ENCODE assay signal across 3 cellular contexts in the genomic region with DNA sequence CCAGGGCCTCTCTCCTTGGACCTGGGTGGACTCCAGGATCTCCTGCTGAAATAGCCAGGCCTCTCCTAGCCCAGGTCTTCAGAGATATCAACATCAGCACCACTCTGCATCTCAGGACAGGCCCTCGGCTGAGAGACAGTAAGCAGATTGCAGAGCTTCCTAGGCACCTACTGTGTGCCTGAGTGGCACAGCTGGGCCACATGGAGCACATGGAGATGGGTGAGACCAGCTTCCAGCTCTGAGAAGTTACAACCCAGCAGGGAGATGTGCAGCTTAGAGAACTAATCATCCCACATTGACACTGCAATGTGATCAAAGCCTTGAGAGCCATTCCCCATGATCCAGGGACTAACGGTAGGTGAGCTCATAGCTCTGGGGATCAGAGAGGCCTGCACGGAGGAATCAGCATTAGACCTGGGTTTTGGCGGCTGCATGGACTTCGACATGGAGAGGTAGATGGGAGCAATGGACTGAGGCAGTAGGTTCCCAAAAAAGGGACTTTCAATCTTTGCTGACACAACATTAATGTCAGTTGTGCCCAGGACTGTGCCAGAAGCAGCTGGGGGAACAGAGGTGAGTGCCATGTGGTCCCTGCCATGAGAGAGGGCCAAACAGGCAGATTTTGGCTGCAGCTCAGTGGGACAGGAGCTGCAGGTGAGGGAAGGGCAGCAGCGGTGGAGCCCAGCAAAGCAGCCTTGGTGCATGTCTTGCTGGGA.
TF ChIP-seq lines count a peak whose summit lies in the region.

No MANE protein-coding gene starts in this region.

TF ChIP-seq in A549, 52 proteins besides CTCF, POLR2A, EP300 and RAD21:
- TF ChIP-seq POLR2AphosphoS2 (conservative IDR thresholded peaks at IDR 0.05; ENCODE audit: low read length) (no peak), MAFK (IDR thresholded peaks at IDR 0.05; ENCODE audit: partially characterized antibody) (peak; percentile 79)

TF ChIP-seq in HCT116, 20 proteins besides CTCF, POLR2A, EP300 and RAD21:
- no peak for TF ChIP-seq EGR1 (IDR thresholded peaks at IDR 0.05; ENCODE audit: low read depth)
- TF ChIP-seq POLR2AphosphoS5 (IDR thresholded peaks at IDR 0.05; ENCODE audit: low read depth, low read length): no peak
- no peak for TF ChIP-seq CEBPB (IDR thresholded peaks at IDR 0.05; ENCODE audit: low read depth)
- TF ChIP-seq, protein P1, sequence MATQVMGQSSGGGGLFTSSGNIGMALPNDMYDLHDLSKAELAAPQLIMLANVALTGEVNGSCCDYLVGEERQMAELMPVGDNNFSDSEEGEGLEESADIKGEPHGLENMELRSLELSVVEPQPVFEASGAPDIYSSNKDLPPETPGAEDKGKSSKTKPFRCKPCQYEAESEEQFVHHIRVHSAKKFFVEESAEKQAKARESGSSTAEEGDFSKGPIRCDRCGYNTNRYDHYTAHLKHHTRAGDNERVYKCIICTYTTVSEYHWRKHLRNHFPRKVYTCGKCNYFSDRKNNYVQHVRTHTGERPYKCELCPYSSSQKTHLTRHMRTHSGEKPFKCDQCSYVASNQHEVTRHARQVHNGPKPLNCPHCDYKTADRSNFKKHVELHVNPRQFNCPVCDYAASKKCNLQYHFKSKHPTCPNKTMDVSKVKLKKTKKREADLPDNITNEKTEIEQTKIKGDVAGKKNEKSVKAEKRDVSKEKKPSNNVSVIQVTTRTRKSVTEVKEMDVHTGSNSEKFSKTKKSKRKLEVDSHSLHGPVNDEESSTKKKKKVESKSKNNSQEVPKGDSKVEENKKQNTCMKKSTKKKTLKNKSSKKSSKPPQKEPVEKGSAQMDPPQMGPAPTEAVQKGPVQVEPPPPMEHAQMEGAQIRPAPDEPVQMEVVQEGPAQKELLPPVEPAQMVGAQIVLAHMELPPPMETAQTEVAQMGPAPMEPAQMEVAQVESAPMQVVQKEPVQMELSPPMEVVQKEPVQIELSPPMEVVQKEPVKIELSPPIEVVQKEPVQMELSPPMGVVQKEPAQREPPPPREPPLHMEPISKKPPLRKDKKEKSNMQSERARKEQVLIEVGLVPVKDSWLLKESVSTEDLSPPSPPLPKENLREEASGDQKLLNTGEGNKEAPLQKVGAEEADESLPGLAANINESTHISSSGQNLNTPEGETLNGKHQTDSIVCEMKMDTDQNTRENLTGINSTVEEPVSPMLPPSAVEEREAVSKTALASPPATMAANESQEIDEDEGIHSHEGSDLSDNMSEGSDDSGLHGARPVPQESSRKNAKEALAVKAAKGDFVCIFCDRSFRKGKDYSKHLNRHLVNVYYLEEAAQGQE (IDR thresholded peaks at IDR 0.05; ENCODE audit: low read depth): no peak
- TF ChIP-seq SP1 (IDR thresholded peaks at IDR 0.05; ENCODE audit: low read depth): no peak
- TF ChIP-seq, protein P2, sequence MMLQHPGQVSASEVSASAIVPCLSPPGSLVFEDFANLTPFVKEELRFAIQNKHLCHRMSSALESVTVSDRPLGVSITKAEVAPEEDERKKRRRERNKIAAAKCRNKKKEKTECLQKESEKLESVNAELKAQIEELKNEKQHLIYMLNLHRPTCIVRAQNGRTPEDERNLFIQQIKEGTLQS (IDR thresholded peaks at IDR 0.05): no peak
- no peak for TF ChIP-seq ELF1 (IDR thresholded peaks at IDR 0.05; ENCODE audit: borderline replicate concordance, low read depth)
- no peak for TF ChIP-seq SRF (IDR thresholded peaks at IDR 0.05; ENCODE audit: low read depth)
- TF ChIP-seq ZNF274 (IDR thresholded peaks at IDR 0.05; ENCODE audit: low read depth, low read length): no peak
- TF ChIP-seq YY1 (IDR thresholded peaks at IDR 0.05; ENCODE audit: extremely low read depth, insufficient replicate concordance, low read depth, low read length): no peak
- TF ChIP-seq EZH2 (IDR thresholded peaks at IDR 0.05): no peak
- no peak for TF ChIP-seq FOSL1 (IDR thresholded peaks at IDR 0.05; ENCODE audit: low read depth)
- TF ChIP-seq, protein P3, sequence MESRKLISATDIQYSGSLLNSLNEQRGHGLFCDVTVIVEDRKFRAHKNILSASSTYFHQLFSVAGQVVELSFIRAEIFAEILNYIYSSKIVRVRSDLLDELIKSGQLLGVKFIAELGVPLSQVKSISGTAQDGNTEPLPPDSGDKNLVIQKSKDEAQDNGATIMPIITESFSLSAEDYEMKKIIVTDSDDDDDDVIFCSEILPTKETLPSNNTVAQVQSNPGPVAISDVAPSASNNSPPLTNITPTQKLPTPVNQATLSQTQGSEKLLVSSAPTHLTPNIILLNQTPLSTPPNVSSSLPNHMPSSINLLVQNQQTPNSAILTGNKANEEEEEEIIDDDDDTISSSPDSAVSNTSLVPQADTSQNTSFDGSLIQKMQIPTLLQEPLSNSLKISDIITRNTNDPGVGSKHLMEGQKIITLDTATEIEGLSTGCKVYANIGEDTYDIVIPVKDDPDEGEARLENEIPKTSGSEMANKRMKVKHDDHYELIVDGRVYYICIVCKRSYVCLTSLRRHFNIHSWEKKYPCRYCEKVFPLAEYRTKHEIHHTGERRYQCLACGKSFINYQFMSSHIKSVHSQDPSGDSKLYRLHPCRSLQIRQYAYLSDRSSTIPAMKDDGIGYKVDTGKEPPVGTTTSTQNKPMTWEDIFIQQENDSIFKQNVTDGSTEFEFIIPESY (IDR thresholded peaks at IDR 0.05; ENCODE audit: extremely low read depth, insufficient replicate concordance, low read length): no peak
- TF ChIP-seq TCF7L2 (IDR thresholded peaks at IDR 0.05; ENCODE audit: borderline replicate concordance, extremely low read depth, insufficient read depth, insufficient read length): no peak
- TF ChIP-seq EZH2phosphoT487 (IDR thresholded peaks at IDR 0.05; ENCODE audit: borderline replicate concordance): no peak
- TF ChIP-seq JUND (IDR thresholded peaks at IDR 0.05): no peak
- no peak for TF ChIP-seq ZFX (IDR thresholded peaks at IDR 0.05)
- TF ChIP-seq CBX3 (IDR thresholded peaks at IDR 0.05; ENCODE audit: low read depth): no peak
- TF ChIP-seq SIN3A (IDR thresholded peaks at IDR 0.05; ENCODE audit: low read depth): no peak
- TF ChIP-seq, protein P4, sequence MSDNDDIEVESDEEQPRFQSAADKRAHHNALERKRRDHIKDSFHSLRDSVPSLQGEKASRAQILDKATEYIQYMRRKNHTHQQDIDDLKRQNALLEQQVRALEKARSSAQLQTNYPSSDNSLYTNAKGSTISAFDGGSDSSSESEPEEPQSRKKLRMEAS (IDR thresholded peaks at IDR 0.05): no peak

TF ChIP-seq in K562, 482 proteins besides CTCF, POLR2A, EP300 and RAD21 (continues in another document):
- TF ChIP-seq NCOA1 (IDR thresholded peaks at IDR 0.05; ENCODE audit: low read depth): no peak
- no peak for TF ChIP-seq MECOM (CRISPR knock-in tag; IDR thresholded peaks at IDR 0.05)
- TF ChIP-seq NR4A1 (CRISPR knock-in tag; IDR thresholded peaks at IDR 0.05): no peak
- no peak for TF ChIP-seq NR4A1 (tag; IDR thresholded peaks at IDR 0.05)
- TF ChIP-seq EGR1 (conservative IDR thresholded peaks at IDR 0.05): no peak
- TF ChIP-seq HNRNPH1 (optimal IDR thresholded peaks at IDR 0.05; ENCODE audit: low read depth, low read length): no peak
- TF ChIP-seq, protein P5, sequence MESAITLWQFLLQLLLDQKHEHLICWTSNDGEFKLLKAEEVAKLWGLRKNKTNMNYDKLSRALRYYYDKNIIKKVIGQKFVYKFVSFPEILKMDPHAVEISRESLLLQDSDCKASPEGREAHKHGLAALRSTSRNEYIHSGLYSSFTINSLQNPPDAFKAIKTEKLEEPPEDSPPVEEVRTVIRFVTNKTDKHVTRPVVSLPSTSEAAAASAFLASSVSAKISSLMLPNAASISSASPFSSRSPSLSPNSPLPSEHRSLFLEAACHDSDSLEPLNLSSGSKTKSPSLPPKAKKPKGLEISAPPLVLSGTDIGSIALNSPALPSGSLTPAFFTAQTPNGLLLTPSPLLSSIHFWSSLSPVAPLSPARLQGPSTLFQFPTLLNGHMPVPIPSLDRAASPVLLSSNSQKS (CRISPR knock-in tag; IDR thresholded peaks at IDR 0.05): no peak
- TF ChIP-seq, protein P6, sequence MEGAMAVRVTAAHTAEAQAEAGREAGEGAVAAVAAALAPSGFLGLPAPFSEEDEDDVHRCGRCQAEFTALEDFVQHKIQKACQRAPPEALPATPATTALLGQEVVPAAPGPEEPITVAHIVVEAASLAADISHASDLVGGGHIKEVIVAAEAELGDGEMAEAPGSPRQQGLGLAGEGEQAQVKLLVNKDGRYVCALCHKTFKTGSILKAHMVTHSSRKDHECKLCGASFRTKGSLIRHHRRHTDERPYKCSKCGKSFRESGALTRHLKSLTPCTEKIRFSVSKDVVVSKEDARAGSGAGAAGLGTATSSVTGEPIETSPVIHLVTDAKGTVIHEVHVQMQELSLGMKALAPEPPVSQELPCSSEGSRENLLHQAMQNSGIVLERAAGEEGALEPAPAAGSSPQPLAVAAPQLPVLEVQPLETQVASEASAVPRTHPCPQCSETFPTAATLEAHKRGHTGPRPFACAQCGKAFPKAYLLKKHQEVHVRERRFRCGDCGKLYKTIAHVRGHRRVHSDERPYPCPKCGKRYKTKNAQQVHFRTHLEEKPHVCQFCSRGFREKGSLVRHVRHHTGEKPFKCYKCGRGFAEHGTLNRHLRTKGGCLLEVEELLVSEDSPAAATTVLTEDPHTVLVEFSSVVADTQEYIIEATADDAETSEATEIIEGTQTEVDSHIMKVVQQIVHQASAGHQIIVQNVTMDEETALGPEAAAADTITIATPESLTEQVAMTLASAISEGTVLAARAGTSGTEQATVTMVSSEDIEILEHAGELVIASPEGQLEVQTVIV (CRISPR knock-in tag; IDR thresholded peaks at IDR 0.05; ENCODE audit: borderline replicate concordance): no peak
- peak; percentile 48 for TF ChIP-seq MAFK (IDR thresholded peaks at IDR 0.05; ENCODE audit: low read length)
- TF ChIP-seq XRCC3 (IDR thresholded peaks at IDR 0.05): no peak
- TF ChIP-seq, protein P7, sequence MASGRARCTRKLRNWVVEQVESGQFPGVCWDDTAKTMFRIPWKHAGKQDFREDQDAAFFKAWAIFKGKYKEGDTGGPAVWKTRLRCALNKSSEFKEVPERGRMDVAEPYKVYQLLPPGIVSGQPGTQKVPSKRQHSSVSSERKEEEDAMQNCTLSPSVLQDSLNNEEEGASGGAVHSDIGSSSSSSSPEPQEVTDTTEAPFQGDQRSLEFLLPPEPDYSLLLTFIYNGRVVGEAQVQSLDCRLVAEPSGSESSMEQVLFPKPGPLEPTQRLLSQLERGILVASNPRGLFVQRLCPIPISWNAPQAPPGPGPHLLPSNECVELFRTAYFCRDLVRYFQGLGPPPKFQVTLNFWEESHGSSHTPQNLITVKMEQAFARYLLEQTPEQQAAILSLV (tag; IDR thresholded peaks at IDR 0.05): no peak
- peak; percentile 54 for TF ChIP-seq MAFF (IDR thresholded peaks at IDR 0.05; ENCODE audit: low read length)
- TF ChIP-seq, protein P8, sequence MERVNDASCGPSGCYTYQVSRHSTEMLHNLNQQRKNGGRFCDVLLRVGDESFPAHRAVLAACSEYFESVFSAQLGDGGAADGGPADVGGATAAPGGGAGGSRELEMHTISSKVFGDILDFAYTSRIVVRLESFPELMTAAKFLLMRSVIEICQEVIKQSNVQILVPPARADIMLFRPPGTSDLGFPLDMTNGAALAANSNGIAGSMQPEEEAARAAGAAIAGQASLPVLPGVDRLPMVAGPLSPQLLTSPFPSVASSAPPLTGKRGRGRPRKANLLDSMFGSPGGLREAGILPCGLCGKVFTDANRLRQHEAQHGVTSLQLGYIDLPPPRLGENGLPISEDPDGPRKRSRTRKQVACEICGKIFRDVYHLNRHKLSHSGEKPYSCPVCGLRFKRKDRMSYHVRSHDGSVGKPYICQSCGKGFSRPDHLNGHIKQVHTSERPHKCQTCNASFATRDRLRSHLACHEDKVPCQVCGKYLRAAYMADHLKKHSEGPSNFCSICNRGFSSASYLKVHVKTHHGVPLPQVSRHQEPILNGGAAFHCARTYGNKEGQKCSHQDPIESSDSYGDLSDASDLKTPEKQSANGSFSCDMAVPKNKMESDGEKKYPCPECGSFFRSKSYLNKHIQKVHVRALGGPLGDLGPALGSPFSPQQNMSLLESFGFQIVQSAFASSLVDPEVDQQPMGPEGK (CRISPR knock-in tag; IDR thresholded peaks at IDR 0.05; ENCODE audit: borderline replicate concordance): no peak
- TF ChIP-seq C11orf30 (IDR thresholded peaks at IDR 0.05; ENCODE audit: low read depth): peak; percentile 60
- TF ChIP-seq ZKSCAN1 (IDR thresholded peaks at IDR 0.05; ENCODE audit: low read depth, low read length): peak; percentile 58; the same call in 1 of the 2 replicates
- TF ChIP-seq, protein P4 (CRISPR knock-in tag; IDR thresholded peaks at IDR 0.05): 0 out of 2 replicates have a peak, but pooled peaks have one; percentile 14
- TF ChIP-seq RCOR1 (IDR thresholded peaks at IDR 0.05; ENCODE audit: borderline replicate concordance in 1 of 2, low read depth in 2 of 2, low read length in 2 of 2): no peak
- TF ChIP-seq ZNF384 (IDR thresholded peaks at IDR 0.05; ENCODE audit: low read depth, low read length): no peak
- peak; percentile 74 for TF ChIP-seq MAFG (tag; conservative IDR thresholded peaks at IDR 0.05)
- TF ChIP-seq, protein P9, sequence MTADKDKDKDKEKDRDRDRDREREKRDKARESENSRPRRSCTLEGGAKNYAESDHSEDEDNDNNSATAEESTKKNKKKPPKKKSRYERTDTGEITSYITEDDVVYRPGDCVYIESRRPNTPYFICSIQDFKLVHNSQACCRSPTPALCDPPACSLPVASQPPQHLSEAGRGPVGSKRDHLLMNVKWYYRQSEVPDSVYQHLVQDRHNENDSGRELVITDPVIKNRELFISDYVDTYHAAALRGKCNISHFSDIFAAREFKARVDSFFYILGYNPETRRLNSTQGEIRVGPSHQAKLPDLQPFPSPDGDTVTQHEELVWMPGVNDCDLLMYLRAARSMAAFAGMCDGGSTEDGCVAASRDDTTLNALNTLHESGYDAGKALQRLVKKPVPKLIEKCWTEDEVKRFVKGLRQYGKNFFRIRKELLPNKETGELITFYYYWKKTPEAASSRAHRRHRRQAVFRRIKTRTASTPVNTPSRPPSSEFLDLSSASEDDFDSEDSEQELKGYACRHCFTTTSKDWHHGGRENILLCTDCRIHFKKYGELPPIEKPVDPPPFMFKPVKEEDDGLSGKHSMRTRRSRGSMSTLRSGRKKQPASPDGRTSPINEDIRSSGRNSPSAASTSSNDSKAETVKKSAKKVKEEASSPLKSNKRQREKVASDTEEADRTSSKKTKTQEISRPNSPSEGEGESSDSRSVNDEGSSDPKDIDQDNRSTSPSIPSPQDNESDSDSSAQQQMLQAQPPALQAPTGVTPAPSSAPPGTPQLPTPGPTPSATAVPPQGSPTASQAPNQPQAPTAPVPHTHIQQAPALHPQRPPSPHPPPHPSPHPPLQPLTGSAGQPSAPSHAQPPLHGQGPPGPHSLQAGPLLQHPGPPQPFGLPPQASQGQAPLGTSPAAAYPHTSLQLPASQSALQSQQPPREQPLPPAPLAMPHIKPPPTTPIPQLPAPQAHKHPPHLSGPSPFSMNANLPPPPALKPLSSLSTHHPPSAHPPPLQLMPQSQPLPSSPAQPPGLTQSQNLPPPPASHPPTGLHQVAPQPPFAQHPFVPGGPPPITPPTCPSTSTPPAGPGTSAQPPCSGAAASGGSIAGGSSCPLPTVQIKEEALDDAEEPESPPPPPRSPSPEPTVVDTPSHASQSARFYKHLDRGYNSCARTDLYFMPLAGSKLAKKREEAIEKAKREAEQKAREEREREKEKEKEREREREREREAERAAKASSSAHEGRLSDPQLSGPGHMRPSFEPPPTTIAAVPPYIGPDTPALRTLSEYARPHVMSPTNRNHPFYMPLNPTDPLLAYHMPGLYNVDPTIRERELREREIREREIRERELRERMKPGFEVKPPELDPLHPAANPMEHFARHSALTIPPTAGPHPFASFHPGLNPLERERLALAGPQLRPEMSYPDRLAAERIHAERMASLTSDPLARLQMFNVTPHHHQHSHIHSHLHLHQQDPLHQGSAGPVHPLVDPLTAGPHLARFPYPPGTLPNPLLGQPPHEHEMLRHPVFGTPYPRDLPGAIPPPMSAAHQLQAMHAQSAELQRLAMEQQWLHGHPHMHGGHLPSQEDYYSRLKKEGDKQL (CRISPR knock-in tag; IDR thresholded peaks at IDR 0.05; ENCODE audit: borderline replicate concordance): no peak
- TF ChIP-seq XRCC4 (IDR thresholded peaks at IDR 0.05; ENCODE audit: extremely low read depth, insufficient read depth, insufficient read length): no peak
- no peak for TF ChIP-seq SREBF1 (IDR thresholded peaks at IDR 0.05; ENCODE audit: borderline replicate concordance, low read depth, low read length)
- TF ChIP-seq FOXK1 (CRISPR knock-in tag; IDR thresholded peaks at IDR 0.05; ENCODE audit: borderline replicate concordance): no peak
- no peak for TF ChIP-seq ELF1 (tag; IDR thresholded peaks at IDR 0.05)
